Comparison of ENCODE assay signal across 2 cellular contexts in the genomic region with DNA sequence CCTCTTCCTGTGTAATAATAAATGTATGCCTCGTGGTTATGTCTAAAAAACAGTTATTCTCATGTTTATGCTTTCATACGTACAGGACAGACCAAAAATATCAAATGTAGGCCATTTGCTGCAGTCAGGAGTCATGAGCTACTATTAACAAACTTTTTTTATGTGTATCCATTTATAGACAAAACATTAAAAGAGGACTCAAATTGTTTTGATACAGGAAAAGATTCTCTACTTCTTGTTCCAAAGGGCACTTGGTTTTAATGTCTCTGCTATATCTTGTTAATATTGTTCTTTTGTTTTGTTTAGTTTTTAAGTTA.
TF ChIP-seq lines count a peak whose summit lies in the region.

No MANE protein-coding gene starts in this region.

TF ChIP-seq in IMR-90, 13 proteins besides CTCF, POLR2A, EP300 and RAD21:
- TF ChIP-seq NFE2L2 (IDR thresholded peaks at IDR 0.05; ENCODE audit: low read depth, low read length) = no peak
- no peak for TF ChIP-seq FOS (IDR thresholded peaks at IDR 0.05; ENCODE audit: low read depth, low read length)
- no peak for TF ChIP-seq BHLHE40 (IDR thresholded peaks at IDR 0.05; ENCODE audit: low read depth, low read length)
- no peak for TF ChIP-seq MAFK (IDR thresholded peaks at IDR 0.05; ENCODE audit: low read depth, low read length)
- no peak for TF ChIP-seq RCOR1 (IDR thresholded peaks at IDR 0.05; ENCODE audit: insufficient replicate concordance, low read length)
- no peak for TF ChIP-seq SMC3 (IDR thresholded peaks at IDR 0.05; ENCODE audit: low read depth, low read length)
TF ChIP-seq in IMR-90: peak in this region for 0.

TF ChIP-seq in K562, 482 proteins besides CTCF, POLR2A, EP300 and RAD21:
- TF ChIP-seq, protein P1, sequence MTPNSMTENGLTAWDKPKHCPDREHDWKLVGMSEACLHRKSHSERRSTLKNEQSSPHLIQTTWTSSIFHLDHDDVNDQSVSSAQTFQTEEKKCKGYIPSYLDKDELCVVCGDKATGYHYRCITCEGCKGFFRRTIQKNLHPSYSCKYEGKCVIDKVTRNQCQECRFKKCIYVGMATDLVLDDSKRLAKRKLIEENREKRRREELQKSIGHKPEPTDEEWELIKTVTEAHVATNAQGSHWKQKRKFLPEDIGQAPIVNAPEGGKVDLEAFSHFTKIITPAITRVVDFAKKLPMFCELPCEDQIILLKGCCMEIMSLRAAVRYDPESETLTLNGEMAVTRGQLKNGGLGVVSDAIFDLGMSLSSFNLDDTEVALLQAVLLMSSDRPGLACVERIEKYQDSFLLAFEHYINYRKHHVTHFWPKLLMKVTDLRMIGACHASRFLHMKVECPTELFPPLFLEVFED (CRISPR knock-in tag; conservative IDR thresholded peaks at IDR 0.05) = no peak
- TF ChIP-seq GABPB2 (CRISPR knock-in tag; conservative IDR thresholded peaks at IDR 0.05) (no peak), DMBX1 (CRISPR knock-in tag; IDR thresholded peaks at IDR 0.05; ENCODE audit: borderline replicate concordance) (no peak), TCFL5 (CRISPR knock-in tag; conservative IDR thresholded peaks at IDR 0.05) (no peak), ZNF175 (CRISPR knock-in tag; IDR thresholded peaks at IDR 0.05; ENCODE audit: low read depth) (0 out of 2 replicates have a peak, but pooled peaks have one; percentile 51), ZNF699 (CRISPR knock-in tag; IDR thresholded peaks at IDR 0.05; ENCODE audit: insufficient replicate concordance) (no peak), L3MBTL2 (IDR thresholded peaks at IDR 0.05) (peak; percentile 35; the same call in 1 of the 2 replicates), ELF1 (tag; IDR thresholded peaks at IDR 0.05) (0 out of 2 replicates have a peak, but pooled peaks have one; percentile 24), KLF6 (CRISPR knock-in tag; IDR thresholded peaks at IDR 0.05; ENCODE audit: borderline replicate concordance) (no peak), GABPA (tag; conservative IDR thresholded peaks at IDR 0.05; ENCODE audit: low read depth) (peak; percentile 67; the same call in 1 of the 2 replicates), ZNF24 (IDR thresholded peaks at IDR 0.05) (0 out of 2 replicates have a peak, but pooled peaks have one; percentile 75), NCOA1 (IDR thresholded peaks at IDR 0.05; ENCODE audit: low read depth) (no peak), NR2C2 (CRISPR knock-in tag; IDR thresholded peaks at IDR 0.05) (no peak), NR2C2 (tag; IDR thresholded peaks at IDR 0.05) (0 out of 2 replicates have a peak, but pooled peaks have one; percentile 16), GABPB1 (CRISPR knock-in tag; IDR thresholded peaks at IDR 0.05) (0 out of 2 replicates have a peak, but pooled peaks have one; percentile 18), FOSL1 (tag; conservative IDR thresholded peaks at IDR 0.05) (peak; percentile 19; the same call in 1 of the 2 replicates), MCM7 (IDR thresholded peaks at IDR 0.05) (no peak), NR2C1 (IDR thresholded peaks at IDR 0.05) (no peak), NR2C1 (tag; IDR thresholded peaks at IDR 0.05) (no peak), NCOA4 (IDR thresholded peaks at IDR 0.05; ENCODE audit: partially characterized antibody) (no peak)
- TF ChIP-seq, protein P2, sequence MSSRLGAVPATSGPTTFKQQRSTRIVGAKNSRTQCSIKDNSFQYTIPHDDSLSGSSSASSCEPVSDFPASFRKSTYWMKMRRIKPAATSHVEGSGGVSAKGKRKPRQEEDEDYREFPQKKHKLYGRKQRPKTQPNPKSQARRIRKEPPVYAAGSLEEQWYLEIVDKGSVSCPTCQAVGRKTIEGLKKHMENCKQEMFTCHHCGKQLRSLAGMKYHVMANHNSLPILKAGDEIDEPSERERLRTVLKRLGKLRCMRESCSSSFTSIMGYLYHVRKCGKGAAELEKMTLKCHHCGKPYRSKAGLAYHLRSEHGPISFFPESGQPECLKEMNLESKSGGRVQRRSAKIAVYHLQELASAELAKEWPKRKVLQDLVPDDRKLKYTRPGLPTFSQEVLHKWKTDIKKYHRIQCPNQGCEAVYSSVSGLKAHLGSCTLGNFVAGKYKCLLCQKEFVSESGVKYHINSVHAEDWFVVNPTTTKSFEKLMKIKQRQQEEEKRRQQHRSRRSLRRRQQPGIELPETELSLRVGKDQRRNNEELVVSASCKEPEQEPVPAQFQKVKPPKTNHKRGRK (tag; IDR thresholded peaks at IDR 0.05) = no peak
- TF ChIP-seq, protein P3, sequence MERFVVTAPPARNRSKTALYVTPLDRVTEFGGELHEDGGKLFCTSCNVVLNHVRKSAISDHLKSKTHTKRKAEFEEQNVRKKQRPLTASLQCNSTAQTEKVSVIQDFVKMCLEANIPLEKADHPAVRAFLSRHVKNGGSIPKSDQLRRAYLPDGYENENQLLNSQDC (CRISPR knock-in tag; IDR thresholded peaks at IDR 0.05) = no peak
- TF ChIP-seq, protein P4, sequence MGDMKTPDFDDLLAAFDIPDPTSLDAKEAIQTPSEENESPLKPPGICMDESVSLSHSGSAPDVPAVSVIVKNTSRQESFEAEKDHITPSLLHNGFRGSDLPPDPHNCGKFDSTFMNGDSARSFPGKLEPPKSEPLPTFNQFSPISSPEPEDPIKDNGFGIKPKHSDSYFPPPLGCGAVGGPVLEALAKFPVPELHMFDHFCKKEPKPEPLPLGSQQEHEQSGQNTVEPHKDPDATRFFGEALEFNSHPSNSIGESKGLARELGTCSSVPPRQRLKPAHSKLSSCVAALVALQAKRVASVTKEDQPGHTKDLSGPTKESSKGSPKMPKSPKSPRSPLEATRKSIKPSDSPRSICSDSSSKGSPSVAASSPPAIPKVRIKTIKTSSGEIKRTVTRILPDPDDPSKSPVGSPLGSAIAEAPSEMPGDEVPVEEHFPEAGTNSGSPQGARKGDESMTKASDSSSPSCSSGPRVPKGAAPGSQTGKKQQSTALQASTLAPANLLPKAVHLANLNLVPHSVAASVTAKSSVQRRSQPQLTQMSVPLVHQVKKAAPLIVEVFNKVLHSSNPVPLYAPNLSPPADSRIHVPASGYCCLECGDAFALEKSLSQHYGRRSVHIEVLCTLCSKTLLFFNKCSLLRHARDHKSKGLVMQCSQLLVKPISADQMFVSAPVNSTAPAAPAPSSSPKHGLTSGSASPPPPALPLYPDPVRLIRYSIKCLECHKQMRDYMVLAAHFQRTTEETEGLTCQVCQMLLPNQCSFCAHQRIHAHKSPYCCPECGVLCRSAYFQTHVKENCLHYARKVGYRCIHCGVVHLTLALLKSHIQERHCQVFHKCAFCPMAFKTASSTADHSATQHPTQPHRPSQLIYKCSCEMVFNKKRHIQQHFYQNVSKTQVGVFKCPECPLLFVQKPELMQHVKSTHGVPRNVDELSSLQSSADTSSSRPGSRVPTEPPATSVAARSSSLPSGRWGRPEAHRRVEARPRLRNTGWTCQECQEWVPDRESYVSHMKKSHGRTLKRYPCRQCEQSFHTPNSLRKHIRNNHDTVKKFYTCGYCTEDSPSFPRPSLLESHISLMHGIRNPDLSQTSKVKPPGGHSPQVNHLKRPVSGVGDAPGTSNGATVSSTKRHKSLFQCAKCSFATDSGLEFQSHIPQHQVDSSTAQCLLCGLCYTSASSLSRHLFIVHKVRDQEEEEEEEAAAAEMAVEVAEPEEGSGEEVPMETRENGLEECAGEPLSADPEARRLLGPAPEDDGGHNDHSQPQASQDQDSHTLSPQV (IDR thresholded peaks at IDR 0.05) = peak; percentile 67; the same call in 1 of the 2 replicates
